20 cellular contexts compared by ENCODE assay signal in genomic region chr12:53173085-53173715, GRCh38. TPM values are rescaled to one million over a fixed set of nuclear protein-coding genes. Genes with fewer than 3 reads are reported as not detected.
DNase-seq lines count a peak whose midpoint lies in the region; ATAC-seq and TF ChIP-seq lines count a peak whose summit lies in the region.
"Had no signal": no experiment of that assay in that cellular context is flagged by ENCODE, and none has a peak within 500 bp of the region (broad histone marks: within the 10 kb centered on the region; RNA-seq: fewer than 3 reads in every experiment).

No MANE protein-coding gene starts in this region.

- H3K4me3 Mint-ChIP-seq in activated T-cell treated with anti-CD3 and anti-CD28 coated beads, Interleukin-2, amount 50 U/mL, for 4 hours, result no peak overlapping the region
- no peak overlapping the region for H3K4me3 Mint-ChIP-seq in activated T-helper 17 cell treated with anti-CD3 and anti-CD28 coated beads, Interleukin-2, amount 50 U/mL, for 72 hours
- H3K4me3 Mint-ChIP-seq in type B pancreatic cell, result no peak overlapping the region
- H3K4me3 Mint-ChIP-seq: activated naive CD8-positive, alpha-beta T cell treated with anti-CD3 and anti-CD28 coated beads, Interleukin-2, amount 50 U/mL, for 24 hours; activated T-helper 1 cell treated with anti-CD3 and anti-CD28 coated beads, Interleukin-12 subunit alpha, Interleukin-12 subunit beta, Interleukin-2, Interleukin-4 antibody, amounts not matched to agents 30 ng/mL and 10 ng/mL and 1 ng/mL, durations not matched to agents 14 hours and 24 hours and 36 hours had no signal

- DNase-seq in activated T-cell treated with anti-CD3 and anti-CD28 coated beads, Interleukin-2, amount 50 U/mL, for 1 hour, result peak; percentile 16
- no peak for DNase-seq in activated T-cell treated with anti-CD3 and anti-CD28 coated beads, Interleukin-2, amount 50 U/mL, for 4 hours
- DNase-seq in foreskin fibroblast (peak; percentile 46 to 73), type B pancreatic cell (ENCODE audit: extremely low spot score, unreplicated experiment) (no peak), NCI-H1436 treated with DMSO at 0.1 percent for 48 hours (lab: John Stamatoyannopoulos, UW) (no peak)
- DNase-seq: activated CD4-positive, alpha-beta T cell treated with anti-CD3 and anti-CD28 coated beads, Interleukin-2, amount 50 U/mL, for 48 hours; activated naive CD8-positive, alpha-beta T cell treated with anti-CD3 and anti-CD28 coated beads, Interleukin-2, amount 50 U/mL, for 24 hours; GOT3; NCI-H2029 treated with DMSO at 0.1 percent for 48 hours; NCI-H526 treated with DMSO at 0.1 percent for 48 hours; retina had no signal

- ATAC-seq in activated T-cell treated with anti-CD3 and anti-CD28 coated beads, Interleukin-2, amount 50 U/mL, for 4 hours, result no peak
- no peak for ATAC-seq in activated T-helper 17 cell treated with anti-CD3 and anti-CD28 coated beads, Interleukin-2, amount 50 U/mL, for 72 hours (replicated peaks)
- no peak for ATAC-seq in GM18909 (IDR thresholded peaks at IDR 0.05; ENCODE audit: poor library complexity, unreplicated experiment)
- ATAC-seq in HG02852 (IDR thresholded peaks at IDR 0.05; ENCODE audit: unreplicated experiment), result no peak
- ATAC-seq: activated naive CD8-positive, alpha-beta T cell treated with anti-CD3 and anti-CD28 coated beads, Interleukin-2, amount 50 U/mL, for 24 hours; GM12878 had no signal

- no peak for TF ChIP-seq CTCF in foreskin fibroblast (IDR thresholded peaks at IDR 0.05; ENCODE audit: low read depth, low read length)
- TF ChIP-seq CTCF in type B pancreatic cell (conservative IDR thresholded peaks at IDR 0.05), result no peak

- no peak overlapping the region for H3K4me3 ChIP-seq in foreskin fibroblast (ENCODE audit: low read depth in 1 of 2, low read length in 2 of 2)
- H3K4me3 ChIP-seq: GM12878, uterus had no signal

- H3K27me3 Mint-ChIP-seq in activated T-cell treated with anti-CD3 and anti-CD28 coated beads, Interleukin-2, amount 50 U/mL, for 4 hours (ENCODE audit: low read depth), result no peaks in the 10 kb centered on the region
- H3K27me3 Mint-ChIP-seq in activated T-helper 17 cell treated with anti-CD3 and anti-CD28 coated beads, Interleukin-2, amount 50 U/mL, for 72 hours, result no peaks in the 10 kb centered on the region
- H3K27me3 Mint-ChIP-seq in type B pancreatic cell, result no peaks in the 10 kb centered on the region
- H3K27me3 Mint-ChIP-seq: activated naive CD8-positive, alpha-beta T cell treated with anti-CD3 and anti-CD28 coated beads, Interleukin-2, amount 50 U/mL, for 24 hours had no signal

- no peaks in the 10 kb centered on the region for H3K4me1 Mint-ChIP-seq in activated T-cell treated with anti-CD3 and anti-CD28 coated beads, Interleukin-2, amount 50 U/mL, for 4 hours (ENCODE audit: low read depth)
- H3K4me1 Mint-ChIP-seq in activated T-helper 17 cell treated with anti-CD3 and anti-CD28 coated beads, Interleukin-2, amount 50 U/mL, for 72 hours, result peaks cover 5% of the 10 kb centered on the region
- peaks cover 18% of the 10 kb centered on the region for H3K4me1 Mint-ChIP-seq in type B pancreatic cell (ENCODE audit: unreplicated experiment)

- no peaks in the 10 kb centered on the region for H3K9me3 Mint-ChIP-seq in activated T-cell treated with anti-CD3 and anti-CD28 coated beads, Interleukin-2, amount 50 U/mL, for 4 hours
- no peaks in the 10 kb centered on the region for H3K9me3 Mint-ChIP-seq in activated T-helper 17 cell treated with anti-CD3 and anti-CD28 coated beads, Interleukin-2, amount 50 U/mL, for 72 hours
- no peaks in the 10 kb centered on the region for H3K9me3 Mint-ChIP-seq in type B pancreatic cell
- H3K9me3 Mint-ChIP-seq: activated naive CD8-positive, alpha-beta T cell treated with anti-CD3 and anti-CD28 coated beads, Interleukin-2, amount 50 U/mL, for 24 hours; activated T-helper 1 cell treated with anti-CD3 and anti-CD28 coated beads, Interleukin-12 subunit alpha, Interleukin-12 subunit beta, Interleukin-2, Interleukin-4 antibody, amounts not matched to agents 30 ng/mL and 10 ng/mL and 1 ng/mL, durations not matched to agents 14 hours and 24 hours and 36 hours had no signal

- peaks cover 12% of the 10 kb centered on the region for H3K36me3 Mint-ChIP-seq in activated T-cell treated with anti-CD3 and anti-CD28 coated beads, Interleukin-2, amount 50 U/mL, for 4 hours (ENCODE audit: insufficient read depth)
- H3K36me3 Mint-ChIP-seq in activated T-helper 17 cell treated with anti-CD3 and anti-CD28 coated beads, Interleukin-2, amount 50 U/mL, for 72 hours (ENCODE audit: low read depth), result no peaks in the 10 kb centered on the region
- H3K36me3 Mint-ChIP-seq in type B pancreatic cell, result peaks cover 7% of the 10 kb centered on the region

- peak overlapping the region; percentile 59 for H3K27ac Mint-ChIP-seq in activated T-helper 17 cell treated with anti-CD3 and anti-CD28 coated beads, Interleukin-2, amount 50 U/mL, for 72 hours
- H3K27ac Mint-ChIP-seq in type B pancreatic cell, result peak overlapping the region; percentile 37
- H3K27ac Mint-ChIP-seq: activated naive CD8-positive, alpha-beta T cell treated with anti-CD3 and anti-CD28 coated beads, Interleukin-2, amount 50 U/mL, for 24 hours; activated T-helper 1 cell treated with anti-CD3 and anti-CD28 coated beads, Interleukin-12 subunit alpha, Interleukin-12 subunit beta, Interleukin-2, Interleukin-4 antibody, amounts not matched to agents 30 ng/mL and 10 ng/mL and 1 ng/mL, durations not matched to agents 14 hours and 24 hours and 36 hours had no signal

RNA-seq across cellular contexts. Expression of gene ZNF740, which starts 7.3 kb away (rescaled TPM):
- total RNA-seq in activated T-cell treated with anti-CD3 and anti-CD28 coated beads, Interleukin-2, amount 50 U/mL, for 4 hours, result 10 to 100 TPM; 29.7 to 41.5 (median 36.6) TPM
- total RNA-seq in activated T-helper 17 cell treated with anti-CD3 and anti-CD28 coated beads, Interleukin-2, amount 50 U/mL, for 72 hours, result 10 to 100 TPM; 41.8 to 42.3 TPM
- 49.2 and 72.2 TPM in 2 replicates for total RNA-seq in type B pancreatic cell (ENCODE audit: low replicate concordance)

RNA-seq across cellular contexts. Expression of gene CSAD, which starts 7.5 kb away (rescaled TPM):
- 10 to 100 TPM in 1 of 3 donors, 1 to 10 TPM in 2; 8.0 to 10.6 (median 9.3) TPM for total RNA-seq in activated T-cell treated with anti-CD3 and anti-CD28 coated beads, Interleukin-2, amount 50 U/mL, for 4 hours
- total RNA-seq in activated T-helper 17 cell treated with anti-CD3 and anti-CD28 coated beads, Interleukin-2, amount 50 U/mL, for 72 hours, result 10 to 100 TPM; 29.8 to 43.5 TPM
- 30.6 and 49.3 TPM in 2 replicates for total RNA-seq in type B pancreatic cell (ENCODE audit: low replicate concordance)

RNA-seq across cellular contexts. Expression of gene ITGB7, which starts 33.9 kb away (rescaled TPM):
- total RNA-seq in activated T-cell treated with anti-CD3 and anti-CD28 coated beads, Interleukin-2, amount 50 U/mL, for 4 hours, result 100 to 1,000 TPM in 2 of 3 donors, 10 to 100 TPM in 1; 82.1 to 140 (median 124) TPM
- 100 to 1,000 TPM; 183 to 187 TPM for total RNA-seq in activated T-helper 17 cell treated with anti-CD3 and anti-CD28 coated beads, Interleukin-2, amount 50 U/mL, for 72 hours
- 3.2 and 4.2 TPM in 2 replicates for total RNA-seq in type B pancreatic cell (ENCODE audit: low replicate concordance)
- total RNA-seq: cerebellum, glomerular endothelial cell, lung microvascular endothelial cell had no signal

RNA-seq across cellular contexts. Expression of gene RARG, which starts 58.8 kb away (rescaled TPM):
- total RNA-seq in activated T-cell treated with anti-CD3 and anti-CD28 coated beads, Interleukin-2, amount 50 U/mL, for 4 hours, result 10 to 100 TPM; 34.4 to 38.4 (median 38.0) TPM
- 10 to 100 TPM; 28.5 to 58.3 TPM for total RNA-seq in activated T-helper 17 cell treated with anti-CD3 and anti-CD28 coated beads, Interleukin-2, amount 50 U/mL, for 72 hours
- total RNA-seq in type B pancreatic cell (ENCODE audit: low replicate concordance), result 74.5 and 89.9 TPM in 2 replicates

Comparison
In these comparisons a context has a peak if more than half of its experiments do, and no peak if none do; other contexts are left out.
1. DNase-seq: peak in activated T-cell treated with anti-CD3 and anti-CD28 coated beads, Interleukin-2, amount 50 U/mL, for 1 hour (single experiment) and foreskin fibroblast (2 of 2); none in activated T-cell treated with anti-CD3 and anti-CD28 coated beads, Interleukin-2, amount 50 U/mL, for 4 hours (single experiment), type B pancreatic cell (single experiment) and NCI-H1436 treated with DMSO at 0.1 percent for 48 hours (single experiment).
2. RNA of gene ITGB7, which starts 33.9 kb away (total RNA-seq): 183 to 187 TPM in activated T-helper 17 cell treated with anti-CD3 and anti-CD28 coated beads, Interleukin-2, amount 50 U/mL, for 72 hours and 82.1 to 140 TPM in activated T-cell treated with anti-CD3 and anti-CD28 coated beads, Interleukin-2, amount 50 U/mL, for 4 hours; 3.2 to 4.2 TPM in type B pancreatic cell; every median in the first group is over 10 times any median in the second.